Comparison of ENCODE assay signal across 8 cellular contexts in the genomic region with DNA sequence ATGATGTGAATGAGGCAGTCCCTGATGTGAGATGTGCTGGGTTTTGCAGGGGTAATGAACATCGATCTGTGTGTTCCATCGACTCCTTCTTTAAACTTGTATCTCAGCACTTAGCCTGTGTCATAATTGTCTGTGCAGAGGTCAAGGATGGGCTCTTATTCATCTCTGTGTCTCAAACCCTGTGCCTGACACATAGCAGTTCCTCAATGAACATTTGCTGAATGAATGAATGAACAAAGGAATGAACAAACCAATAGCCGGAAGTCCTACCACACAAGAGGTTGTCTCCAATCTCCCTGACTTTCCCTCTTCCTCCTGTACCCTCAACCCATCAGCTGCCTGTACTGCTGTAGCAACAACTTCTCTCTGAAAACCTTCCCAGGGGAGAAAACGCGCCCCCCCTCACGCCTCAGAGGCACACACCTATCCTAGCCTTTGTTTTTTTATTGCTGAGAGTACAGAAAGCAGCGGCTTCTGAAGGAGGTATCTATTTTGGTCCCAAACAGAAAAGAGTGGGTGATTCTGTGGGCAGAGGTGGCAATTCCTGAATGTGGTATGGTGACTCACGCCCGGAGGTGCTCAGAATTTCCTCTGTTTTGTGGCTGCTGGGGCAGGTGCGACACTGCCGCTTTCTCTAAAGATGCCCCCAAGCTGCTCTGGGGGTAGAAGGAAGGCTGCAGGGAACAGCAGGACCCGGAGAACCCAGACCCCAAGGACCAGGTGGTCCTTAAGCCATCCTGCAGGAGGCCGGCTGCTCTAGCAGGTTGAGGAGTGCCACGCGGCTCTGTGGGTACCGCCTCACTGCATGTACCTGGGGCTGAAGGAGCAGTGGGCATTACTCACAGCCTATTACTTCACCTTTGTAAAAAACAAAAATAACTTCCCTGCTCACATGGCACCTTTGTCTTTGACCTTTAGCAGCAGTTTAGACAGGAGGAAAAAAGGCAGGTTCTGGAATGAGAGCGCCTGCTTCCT.
DNase-seq lines count a peak whose midpoint lies in the region; ATAC-seq and TF ChIP-seq lines count a peak whose summit lies in the region.

No MANE protein-coding gene starts in this region.

- no peak for TF ChIP-seq CTCF in RWPE1 (conservative IDR thresholded peaks at IDR 0.05; ENCODE audit: low read depth)

- peak overlapping the region; percentile 93 for H3K4me3 Mint-ChIP-seq in activated naive CD4-positive, alpha-beta T cell treated with anti-CD3 and anti-CD28 coated beads, Interleukin-2, amount 50 U/mL, for 24 hours

- POLR2A ChIA-PET in RWPE1 (lab: Yijun Ruan, JAX; ENCODE audit: low non-redundant PET), result no interaction called here

- no peaks in the 10 kb centered on the region for H3K9me3 Mint-ChIP-seq in activated naive CD4-positive, alpha-beta T cell treated with anti-CD3 and anti-CD28 coated beads, Interleukin-2, amount 50 U/mL, for 24 hours

- H3K27ac Mint-ChIP-seq in activated naive CD4-positive, alpha-beta T cell treated with anti-CD3 and anti-CD28 coated beads, Interleukin-2, amount 50 U/mL, for 24 hours, result peak overlapping the region; percentile 100

- CTCF ChIA-PET in RWPE1 (lab: Yijun Ruan, JAX), result interaction anchor here (0.6 kb wide), 1 partner anchor 76 kb away, joined by 3 read pairs; no protein-coding TSS in a partner anchor

- H3K36me3 Mint-ChIP-seq in activated naive CD4-positive, alpha-beta T cell treated with anti-CD3 and anti-CD28 coated beads, Interleukin-2, amount 50 U/mL, for 24 hours, result peaks cover 49% of the 10 kb centered on the region

- ATAC-seq in GM21367 (IDR thresholded peaks at IDR 0.05; ENCODE audit: unreplicated experiment) (peak; percentile 18), GM19395 (IDR thresholded peaks at IDR 0.05; ENCODE audit: unreplicated experiment) (no peak)

- H3K27me3 Mint-ChIP-seq in activated naive CD4-positive, alpha-beta T cell treated with anti-CD3 and anti-CD28 coated beads, Interleukin-2, amount 50 U/mL, for 24 hours, result no peaks in the 10 kb centered on the region

- peaks cover 85% of the 10 kb centered on the region for H3K4me1 Mint-ChIP-seq in activated naive CD4-positive, alpha-beta T cell treated with anti-CD3 and anti-CD28 coated beads, Interleukin-2, amount 50 U/mL, for 24 hours

- DNase-seq in RWPE1 (ENCODE audit: low spot score) (peak; percentile 29), EL (no peak), COR-L47 (lab: John Stamatoyannopoulos, UW) (no peak), globus pallidus (ENCODE audit: low spot score) (no peak)
- DNase-seq in stimulated activated CD4-positive, alpha-beta T cell treated with anti-CD3 and anti-CD28 coated beads, Interleukin-15, amount 100 ng/mL, for 48 hours (ENCODE audit: low read depth in 2 of 2), result peak; percentile 78 to 80

- no peak overlapping the region for H3K27ac ChIP-seq in RWPE1

Comparison
In these comparisons a context has a peak if more than half of its experiments do, and no peak if none do; other contexts are left out.
1. DNase-seq: peak in RWPE1 (single experiment) and stimulated activated CD4-positive, alpha-beta T cell treated with anti-CD3 and anti-CD28 coated beads, Interleukin-15, amount 100 ng/mL, for 48 hours (2 of 2); none in EL (single experiment), COR-L47 (single experiment) and globus pallidus (single experiment).